In genomic region chr17:46047398-46047797, GRCh38 we compare ENCODE assay signal across 21 cellular contexts. TPM values are rescaled to one million over a fixed set of nuclear protein-coding genes. Genes with fewer than 3 reads are reported as not detected.
"Had no signal": no experiment of that assay in that cellular context is flagged by ENCODE, and none has a peak within 500 bp of the region (broad histone marks: within the 10 kb centered on the region; RNA-seq: fewer than 3 reads in every experiment).

No MANE protein-coding gene starts in this region.

- ATAC-seq: activated T-cell treated with anti-CD3 and anti-CD28 coated beads, Interleukin-2, amount 50 U/mL, for 72 hours; gastroesophageal sphincter; lower lobe of right lung had no signal

- H2AFZ ChIP-seq: hepatocyte had no signal

- H3K4me2 ChIP-seq: hepatocyte had no signal

- DNase-seq: activated CD4-positive, alpha-beta T cell treated with anti-CD3 and anti-CD28 coated beads, Interleukin-2, amount 50 U/mL, for 1 hour; activated CD4-positive, CD25-positive, alpha-beta regulatory T cell; activated T-cell treated with anti-CD3 and anti-CD28 coated beads, Interleukin-2, amount 50 U/mL, for 72 hours; caudate nucleus; cortex of kidney; effector CD8-positive, alpha-beta T cell; lower lobe of right lung; naive B cell; sigmoid colon; stimulated activated CD4-positive, alpha-beta T cell treated with anti-CD3 and anti-CD28 coated beads, Interleukin-2, amount 100 ng/mL, for 24 hours; stimulated activated naive CD4-positive, alpha-beta T cell treated with Interleukin-2 at 50 U/mL for 16 hours; T-helper 2 cell; testis had no signal

- H3K9me3 Mint-ChIP-seq: activated T-cell treated with anti-CD3 and anti-CD28 coated beads, Interleukin-2, amount 50 U/mL, for 72 hours; mesothelial cell of epicardium; naive B cell had no signal

- H3K9me3 ChIP-seq: gastroesophageal sphincter, lower lobe of right lung, sigmoid colon, testis had no signal

- H3K4me3 ChIP-seq: gastroesophageal sphincter, hepatocyte, lower lobe of right lung, sigmoid colon, testis had no signal

- H3K4me3 Mint-ChIP-seq: activated T-cell treated with anti-CD3 and anti-CD28 coated beads, Interleukin-2, amount 50 U/mL, for 72 hours; mesothelial cell of epicardium; naive B cell had no signal

- H3K27ac ChIP-seq: epithelial cell of prostate, hepatocyte, lower lobe of right lung had no signal

- H3K27ac Mint-ChIP-seq: activated T-cell treated with anti-CD3 and anti-CD28 coated beads, Interleukin-2, amount 50 U/mL, for 72 hours; mesothelial cell of epicardium had no signal

- H3K27me3 Mint-ChIP-seq: naive B cell had no signal

- H3K27me3 ChIP-seq: gastroesophageal sphincter, hepatocyte, sigmoid colon, testis had no signal

- FAIRE-seq: TTC549 had no signal

RNA-seq across cellular contexts. Expression of gene STH, which starts 48.3 kb away (rescaled TPM):
- total RNA-seq: activated T-cell treated with anti-CD3 and anti-CD28 coated beads, Interleukin-2, amount 50 U/mL, for 72 hours; gastroesophageal sphincter; hepatocyte; kidney epithelial cell; lower lobe of right lung; mesothelial cell of epicardium; posterior vena cava; sigmoid colon; urinary bladder had no signal
- polyA plus RNA-seq: hepatocyte, sigmoid colon, urinary bladder had no signal
